9 cellular contexts compared by ENCODE assay signal in the genomic region with DNA sequence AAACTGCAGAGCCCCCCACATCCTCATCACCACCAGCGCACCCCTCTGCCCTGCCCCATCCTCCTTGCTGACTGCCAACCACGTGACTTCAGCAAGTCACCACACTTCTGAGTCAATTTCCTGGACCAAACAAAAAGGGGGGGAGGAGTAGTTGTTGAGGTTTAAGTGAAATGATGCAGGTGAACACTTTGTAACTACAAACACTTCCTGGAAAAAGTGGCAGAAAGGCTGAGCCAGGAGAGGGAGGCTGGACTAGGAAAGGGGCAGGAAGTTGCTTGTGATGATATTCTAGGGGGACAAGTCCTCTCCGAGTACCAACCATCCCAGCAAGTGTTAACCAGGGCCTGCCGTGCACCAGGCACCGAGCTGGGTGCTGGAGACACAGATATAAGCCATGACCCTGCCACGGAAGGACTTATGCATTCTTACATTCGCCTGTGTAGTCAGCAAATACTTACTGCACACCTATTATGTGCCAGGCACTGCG.
DNase-seq lines count a peak whose midpoint lies in the region; ATAC-seq and TF ChIP-seq lines count a peak whose summit lies in the region.
"Had no signal": no experiment of that assay in that cellular context is flagged by ENCODE, and none has a peak within 500 bp of the region (broad histone marks: within the 10 kb centered on the region; RNA-seq: fewer than 3 reads in every experiment).

No MANE protein-coding gene starts in this region.

- no peaks in the 10 kb centered on the region for H3K36me3 ChIP-seq in GM23338 (ENCODE audit: insufficient read depth)

- no peaks in the 10 kb centered on the region for H3K79me2 ChIP-seq in GM23338 (replicated peaks; ENCODE audit: insufficient read depth)

- no peak overlapping the region for H3K4me3 ChIP-seq in AG10803 (ENCODE audit: low read length)
- no peak overlapping the region for H3K4me3 ChIP-seq in GM23338
- H3K4me3 ChIP-seq: body of pancreas had no signal

- H3K4me3 Mint-ChIP-seq in GM23338, result no peak overlapping the region

- peaks cover 15% of the 10 kb centered on the region for H3K36me3 Mint-ChIP-seq in GM23338 (ENCODE audit: low read depth)

- H3K27me3 Mint-ChIP-seq in GM23338 (ENCODE audit: insufficient read depth, low read depth, poor library complexity), result peaks cover 6% of the 10 kb centered on the region

- CTCF ChIA-PET in RWPE1 (lab: Yijun Ruan, JAX), result no interaction called here

- H3K9me3 Mint-ChIP-seq in GM23338, result peaks cover 26% of the 10 kb centered on the region

- peak; percentile 28 for DNase-seq in AG10803 (ENCODE audit: low read depth)
- DNase-seq in HCEC 1CT, result peak; percentile 47
- DNase-seq in RWPE1 (ENCODE audit: low spot score), result peak; percentile 82
- peak; percentile 69 for DNase-seq in activated gamma-delta T cell treated with anti-CD3 and anti-CD28 coated beads, Interleukin-2, amount 50 U/mL, for 16 hours (ENCODE audit: low read depth)
- peak; percentile 68 for DNase-seq in stimulated activated naive CD4-positive, alpha-beta T cell treated with Interleukin-2 at 50 U/mL for 16 hours (lab: John Stamatoyannopoulos, UW)
- DNase-seq in cortex of kidney (lab: John Stamatoyannopoulos, UW), result no peak
- no peak for DNase-seq in GM23338 (ENCODE audit: low spot score)

- POLR2A ChIA-PET in RWPE1 (lab: Yijun Ruan, JAX; ENCODE audit: low non-redundant PET), result no interaction called here

- H3K9me2 ChIP-seq in GM23338 (ENCODE audit: insufficient read depth), result no peaks in the 10 kb centered on the region

- no peak for ATAC-seq in GM23338
- ATAC-seq: body of pancreas had no signal

- H3K27me3 ChIP-seq in layer of hippocampus (ENCODE audit: control insufficient read depth, insufficient read depth, low read length), result no peaks in the 10 kb centered on the region
- H3K27me3 ChIP-seq in GM23338 (ENCODE audit: insufficient read depth), result no peaks in the 10 kb centered on the region
- H3K27me3 ChIP-seq: body of pancreas had no signal

- no peak overlapping the region for H2AFZ ChIP-seq in GM23338

- H3F3A ChIP-seq in GM23338 (replicated peaks; ENCODE audit: low read depth), result no peaks in the 10 kb centered on the region

- H3K27ac Mint-ChIP-seq in GM23338, result no peak overlapping the region; the same call in 1 of the 2 replicates

- peaks cover 19% of the 10 kb centered on the region; the same call in 2 of the 3 replicates for H3K4me1 Mint-ChIP-seq in GM23338

- H3K4me1 ChIP-seq in GM23338 (ENCODE audit: insufficient read depth), result no peaks in the 10 kb centered on the region
- H3K4me1 ChIP-seq: body of pancreas had no signal

- H3K27ac ChIP-seq in RWPE1, result no peak overlapping the region
- peak overlapping the region; percentile 63 for H3K27ac ChIP-seq in layer of hippocampus (ENCODE audit: low read depth, low read length)
- H3K27ac ChIP-seq in GM23338 (ENCODE audit: low read depth), result no peak overlapping the region

- no peak overlapping the region for H3K4me2 ChIP-seq in GM23338

- TF ChIP-seq CTCF in AG10803 (conservative IDR thresholded peaks at IDR 0.05; ENCODE audit: low read length), result no peak
- no peak for TF ChIP-seq CTCF in RWPE1 (conservative IDR thresholded peaks at IDR 0.05; ENCODE audit: low read depth)
- TF ChIP-seq CTCF in GM23338 (conservative IDR thresholded peaks at IDR 0.05; ENCODE audit: low read depth in 2 of 2), result no peak

- no peaks in the 10 kb centered on the region for H4K20me1 ChIP-seq in GM23338 (replicated peaks; ENCODE audit: insufficient read depth)

TF ChIP-seq in GM23338, 12 proteins besides CTCF, POLR2A, EP300 and RAD21 (continues in another document):
- TF ChIP-seq JUNB (IDR thresholded peaks at IDR 0.05; ENCODE audit: unreplicated experiment), result no peak
- TF ChIP-seq EZH2phosphoT487 (IDR thresholded peaks at IDR 0.05; ENCODE audit: unreplicated experiment), result no peak
- TF ChIP-seq NANOG (IDR thresholded peaks at IDR 0.05; ENCODE audit: borderline replicate concordance), result no peak
- TF ChIP-seq ZNF114 (CRISPR knock-in tag; IDR thresholded peaks at IDR 0.05), result no peak
- TF ChIP-seq, protein P1, sequence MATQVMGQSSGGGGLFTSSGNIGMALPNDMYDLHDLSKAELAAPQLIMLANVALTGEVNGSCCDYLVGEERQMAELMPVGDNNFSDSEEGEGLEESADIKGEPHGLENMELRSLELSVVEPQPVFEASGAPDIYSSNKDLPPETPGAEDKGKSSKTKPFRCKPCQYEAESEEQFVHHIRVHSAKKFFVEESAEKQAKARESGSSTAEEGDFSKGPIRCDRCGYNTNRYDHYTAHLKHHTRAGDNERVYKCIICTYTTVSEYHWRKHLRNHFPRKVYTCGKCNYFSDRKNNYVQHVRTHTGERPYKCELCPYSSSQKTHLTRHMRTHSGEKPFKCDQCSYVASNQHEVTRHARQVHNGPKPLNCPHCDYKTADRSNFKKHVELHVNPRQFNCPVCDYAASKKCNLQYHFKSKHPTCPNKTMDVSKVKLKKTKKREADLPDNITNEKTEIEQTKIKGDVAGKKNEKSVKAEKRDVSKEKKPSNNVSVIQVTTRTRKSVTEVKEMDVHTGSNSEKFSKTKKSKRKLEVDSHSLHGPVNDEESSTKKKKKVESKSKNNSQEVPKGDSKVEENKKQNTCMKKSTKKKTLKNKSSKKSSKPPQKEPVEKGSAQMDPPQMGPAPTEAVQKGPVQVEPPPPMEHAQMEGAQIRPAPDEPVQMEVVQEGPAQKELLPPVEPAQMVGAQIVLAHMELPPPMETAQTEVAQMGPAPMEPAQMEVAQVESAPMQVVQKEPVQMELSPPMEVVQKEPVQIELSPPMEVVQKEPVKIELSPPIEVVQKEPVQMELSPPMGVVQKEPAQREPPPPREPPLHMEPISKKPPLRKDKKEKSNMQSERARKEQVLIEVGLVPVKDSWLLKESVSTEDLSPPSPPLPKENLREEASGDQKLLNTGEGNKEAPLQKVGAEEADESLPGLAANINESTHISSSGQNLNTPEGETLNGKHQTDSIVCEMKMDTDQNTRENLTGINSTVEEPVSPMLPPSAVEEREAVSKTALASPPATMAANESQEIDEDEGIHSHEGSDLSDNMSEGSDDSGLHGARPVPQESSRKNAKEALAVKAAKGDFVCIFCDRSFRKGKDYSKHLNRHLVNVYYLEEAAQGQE (IDR thresholded peaks at IDR 0.05; ENCODE audit: unreplicated experiment), result no peak
- no peak for TF ChIP-seq EZH2 (IDR thresholded peaks at IDR 0.05; ENCODE audit: low read depth, unreplicated experiment)
- no peak for TF ChIP-seq STAT1 (IDR thresholded peaks at IDR 0.05; ENCODE audit: unreplicated experiment)
- TF ChIP-seq, protein P2, sequence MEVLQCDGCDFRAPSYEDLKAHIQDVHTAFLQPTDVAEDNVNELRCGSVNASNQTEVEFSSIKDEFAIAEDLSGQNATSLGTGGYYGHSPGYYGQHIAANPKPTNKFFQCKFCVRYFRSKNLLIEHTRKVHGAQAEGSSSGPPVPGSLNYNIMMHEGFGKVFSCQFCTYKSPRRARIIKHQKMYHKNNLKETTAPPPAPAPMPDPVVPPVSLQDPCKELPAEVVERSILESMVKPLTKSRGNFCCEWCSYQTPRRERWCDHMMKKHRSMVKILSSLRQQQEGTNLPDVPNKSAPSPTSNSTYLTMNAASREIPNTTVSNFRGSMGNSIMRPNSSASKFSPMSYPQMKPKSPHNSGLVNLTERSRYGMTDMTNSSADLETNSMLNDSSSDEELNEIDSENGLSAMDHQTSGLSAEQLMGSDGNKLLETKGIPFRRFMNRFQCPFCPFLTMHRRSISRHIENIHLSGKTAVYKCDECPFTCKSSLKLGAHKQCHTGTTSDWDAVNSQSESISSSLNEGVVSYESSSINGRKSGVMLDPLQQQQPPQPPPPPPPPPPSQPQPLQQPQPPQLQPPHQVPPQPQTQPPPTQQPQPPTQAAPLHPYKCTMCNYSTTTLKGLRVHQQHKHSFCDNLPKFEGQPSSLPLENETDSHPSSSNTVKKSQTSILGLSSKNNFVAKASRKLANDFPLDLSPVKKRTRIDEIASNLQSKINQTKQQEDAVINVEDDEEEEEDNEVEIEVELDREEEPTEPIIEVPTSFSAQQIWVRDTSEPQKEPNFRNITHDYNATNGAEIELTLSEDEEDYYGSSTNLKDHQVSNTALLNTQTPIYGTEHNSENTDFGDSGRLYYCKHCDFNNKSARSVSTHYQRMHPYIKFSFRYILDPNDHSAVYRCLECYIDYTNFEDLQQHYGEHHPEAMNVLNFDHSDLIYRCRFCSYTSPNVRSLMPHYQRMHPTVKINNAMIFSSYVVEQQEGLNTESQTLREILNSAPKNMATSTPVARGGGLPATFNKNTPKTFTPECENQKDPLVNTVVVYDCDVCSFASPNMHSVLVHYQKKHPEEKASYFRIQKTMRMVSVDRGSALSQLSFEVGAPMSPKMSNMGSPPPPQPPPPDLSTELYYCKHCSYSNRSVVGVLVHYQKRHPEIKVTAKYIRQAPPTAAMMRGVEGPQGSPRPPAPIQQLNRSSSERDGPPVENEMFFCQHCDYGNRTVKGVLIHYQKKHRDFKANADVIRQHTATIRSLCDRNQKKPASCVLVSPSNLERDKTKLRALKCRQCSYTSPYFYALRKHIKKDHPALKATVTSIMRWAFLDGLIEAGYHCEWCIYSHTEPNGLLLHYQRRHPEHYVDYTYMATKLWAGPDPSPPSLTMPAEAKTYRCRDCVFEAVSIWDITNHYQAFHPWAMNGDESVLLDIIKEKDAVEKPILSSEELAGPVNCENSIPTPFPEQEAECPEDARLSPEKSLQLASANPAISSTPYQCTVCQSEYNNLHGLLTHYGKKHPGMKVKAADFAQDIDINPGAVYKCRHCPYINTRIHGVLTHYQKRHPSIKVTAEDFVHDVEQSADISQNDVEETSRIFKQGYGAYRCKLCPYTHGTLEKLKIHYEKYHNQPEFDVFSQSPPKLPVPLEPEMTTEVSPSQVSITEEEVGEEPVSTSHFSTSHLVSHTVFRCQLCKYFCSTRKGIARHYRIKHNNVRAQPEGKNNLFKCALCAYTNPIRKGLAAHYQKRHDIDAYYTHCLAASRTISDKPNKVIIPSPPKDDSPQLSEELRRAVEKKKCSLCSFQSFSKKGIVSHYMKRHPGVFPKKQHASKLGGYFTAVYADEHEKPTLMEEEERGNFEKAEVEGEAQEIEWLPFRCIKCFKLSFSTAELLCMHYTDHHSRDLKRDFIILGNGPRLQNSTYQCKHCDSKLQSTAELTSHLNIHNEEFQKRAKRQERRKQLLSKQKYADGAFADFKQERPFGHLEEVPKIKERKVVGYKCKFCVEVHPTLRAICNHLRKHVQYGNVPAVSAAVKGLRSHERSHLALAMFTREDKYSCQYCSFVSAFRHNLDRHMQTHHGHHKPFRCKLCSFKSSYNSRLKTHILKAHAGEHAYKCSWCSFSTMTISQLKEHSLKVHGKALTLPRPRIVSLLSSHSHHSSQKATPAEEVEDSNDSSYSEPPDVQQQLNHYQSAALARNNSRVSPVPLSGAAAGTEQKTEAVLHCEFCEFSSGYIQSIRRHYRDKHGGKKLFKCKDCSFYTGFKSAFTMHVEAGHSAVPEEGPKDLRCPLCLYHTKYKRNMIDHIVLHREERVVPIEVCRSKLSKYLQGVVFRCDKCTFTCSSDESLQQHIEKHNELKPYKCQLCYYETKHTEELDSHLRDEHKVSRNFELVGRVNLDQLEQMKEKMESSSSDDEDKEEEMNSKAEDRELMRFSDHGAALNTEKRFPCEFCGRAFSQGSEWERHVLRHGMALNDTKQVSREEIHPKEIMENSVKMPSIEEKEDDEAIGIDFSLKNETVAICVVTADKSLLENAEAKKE (CRISPR knock-in tag; IDR thresholded peaks at IDR 0.05), result no peak
- TF ChIP-seq CREB1 (CRISPR knock-in tag; IDR thresholded peaks at IDR 0.05; ENCODE audit: low read depth), result no peak

Comparison
In these comparisons a context has a peak if more than half of its experiments do, and no peak if none do; other contexts are left out.
1. DNase-seq: peak in AG10803 (single experiment), HCEC 1CT (single experiment), RWPE1 (single experiment), activated gamma-delta T cell treated with anti-CD3 and anti-CD28 coated beads, Interleukin-2, amount 50 U/mL, for 16 hours (single experiment) and stimulated activated naive CD4-positive, alpha-beta T cell treated with Interleukin-2 at 50 U/mL for 16 hours (single experiment); none in cortex of kidney (single experiment) and GM23338 (single experiment).